ENCODE assay signal across 9 cellular contexts in the genomic region with DNA sequence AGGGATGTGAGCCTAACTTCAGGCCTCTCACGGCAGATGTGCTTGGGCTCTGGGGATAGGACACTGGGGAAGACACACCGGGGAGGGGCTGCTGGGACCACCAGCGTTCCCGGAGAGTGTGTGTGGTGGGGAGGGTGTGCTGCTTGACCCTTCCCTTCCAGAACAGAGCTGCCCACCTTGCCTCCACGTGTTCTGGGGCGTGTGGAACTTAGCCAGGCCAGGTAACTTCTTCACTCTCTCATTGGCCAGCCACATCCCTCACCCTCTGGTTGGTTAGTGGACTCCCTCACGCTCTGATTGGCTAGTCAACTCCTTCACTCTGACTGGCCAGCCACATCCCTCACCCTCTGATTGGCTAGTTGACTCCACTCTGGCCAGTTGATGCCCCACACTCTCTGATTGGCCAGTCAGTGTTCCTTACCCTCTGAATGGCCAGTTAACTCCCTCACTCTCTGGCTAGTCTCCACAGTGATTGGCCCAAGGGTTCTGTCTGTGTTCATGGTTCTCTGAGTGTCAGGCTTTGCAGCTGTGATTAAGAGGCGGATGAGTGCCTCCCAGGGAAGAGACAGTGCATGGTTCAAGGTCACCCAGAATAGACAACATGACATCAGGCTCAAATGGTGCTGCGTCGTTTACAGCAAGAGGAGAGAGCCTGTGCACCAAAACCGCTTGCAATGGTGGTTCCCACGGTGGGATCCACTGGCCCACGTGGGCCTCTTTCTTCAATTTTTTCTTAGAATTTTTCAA. TPM values are rescaled to one million over a fixed set of nuclear protein-coding genes. Genes with fewer than 3 reads are reported as not detected.
DNase-seq lines count a peak whose midpoint lies in the region; ATAC-seq and TF ChIP-seq lines count a peak whose summit lies in the region.
"Had no signal": no experiment of that assay in that cellular context is flagged by ENCODE, and none has a peak within 500 bp of the region (broad histone marks: within the 10 kb centered on the region; RNA-seq: fewer than 3 reads in every experiment).

No MANE protein-coding gene starts in this region.

- H3K36me3 Mint-ChIP-seq in CD4-positive, alpha-beta T cell (ENCODE audit: low read depth): no peaks in the 10 kb centered on the region

- H3K36me3 ChIP-seq in heart right ventricle (no peaks in the 10 kb centered on the region), right atrium auricular region (no peaks in the 10 kb centered on the region), uterus (no peaks in the 10 kb centered on the region)

- H3K27me3 ChIP-seq in heart right ventricle: no peaks in the 10 kb centered on the region
- H3K27me3 ChIP-seq in right atrium auricular region: no peaks in the 10 kb centered on the region
- H3K27me3 ChIP-seq in uterus: no peaks in the 10 kb centered on the region
- H3K27me3 ChIP-seq in CD4-positive, alpha-beta T cell (ENCODE audit: control insufficient read depth, insufficient read depth, low read length): no peaks in the 10 kb centered on the region

- H3K27ac ChIP-seq in heart right ventricle (no peak overlapping the region), right atrium auricular region (no peak overlapping the region), uterus (no peak overlapping the region)
- H3K27ac ChIP-seq in CD4-positive, alpha-beta T cell (ENCODE audit: low read depth, low read length): no peak overlapping the region
- H3K27ac ChIP-seq: SK-N-MC had no signal

- no peaks in the 10 kb centered on the region for H3K4me1 ChIP-seq in heart right ventricle
- H3K4me1 ChIP-seq in right atrium auricular region: no peaks in the 10 kb centered on the region
- no peaks in the 10 kb centered on the region for H3K4me1 ChIP-seq in uterus

- WGBS in heart right ventricle, 2 donors: 78 to 87% methylated on average over 13 of the region's 13 CpGs

- DNase-seq in heart right ventricle (no peak), right atrium auricular region (ENCODE audit: low spot score) (no peak), germinal center (ENCODE audit: low spot score) (peak; percentile 60), uterus (no peak)
- no peak for DNase-seq in CD4-positive, alpha-beta T cell

- H3K27me3 Mint-ChIP-seq in CD4-positive, alpha-beta T cell: no peaks in the 10 kb centered on the region

- no peak overlapping the region for H3K4me3 Mint-ChIP-seq in CD4-positive, alpha-beta T cell

- TF ChIP-seq POLR2A in Raji (IDR thresholded peaks at IDR 0.05; ENCODE audit: insufficient read depth, low read depth, low read length) (peak; percentile 57), uterus (IDR thresholded peaks at IDR 0.05) (no peak)

- POLR2A ChIA-PET in CD4-positive, alpha-beta T cell (lab: Charles Lee): no interaction called here

- no peak overlapping the region for H3K4me3 ChIP-seq in heart right ventricle
- H3K4me3 ChIP-seq in right atrium auricular region: no peak overlapping the region
- no peak overlapping the region for H3K4me3 ChIP-seq in uterus
- H3K4me3 ChIP-seq: SK-N-MC had no signal

- intact Hi-C loops in heart right ventricle (cut with DNase I) (loop anchor here in 1 of 10 donors (10.0 kb wide), 1 partner anchor 127 kb away; no protein-coding TSS in a partner anchor), uterus (cut with DNase I; ENCODE audit: low total_unique reads) (no loop called here)
- intact Hi-C loops in CD4-positive, alpha-beta T cell (cut with DNase I, micrococcal nuclease): no loop called here

- no peaks in the 10 kb centered on the region for H3K9me3 Mint-ChIP-seq in CD4-positive, alpha-beta T cell

- TF ChIP-seq CTCF in heart right ventricle (IDR thresholded peaks at IDR 0.05) (no peak), right atrium auricular region (IDR thresholded peaks at IDR 0.05) (no peak), uterus (IDR thresholded peaks at IDR 0.05) (no peak)
- no peak for TF ChIP-seq CTCF in CD4-positive, alpha-beta T cell (IDR thresholded peaks at IDR 0.05)

- H3K27ac Mint-ChIP-seq in CD4-positive, alpha-beta T cell: no peak overlapping the region

- ATAC-seq in heart right ventricle (peak in 7 of 8 donors; percentile 8 to 55 (median 38)), GM21619 (IDR thresholded peaks at IDR 0.05; ENCODE audit: unreplicated experiment) (no peak), GM18870 (IDR thresholded peaks at IDR 0.05; ENCODE audit: unreplicated experiment) (no peak)
- ATAC-seq in CD4-positive, alpha-beta T cell (ENCODE audit: poor library complexity): no peak

- CTCF ChIA-PET in CD4-positive, alpha-beta T cell (lab: Charles Lee): interaction anchor here (2.0 kb wide), 1 partner anchor 180 kb away, joined by 4 read pairs; no protein-coding TSS in a partner anchor

- H3K4me1 Mint-ChIP-seq in CD4-positive, alpha-beta T cell (ENCODE audit: low read depth): no peaks in the 10 kb centered on the region

- H3K9me3 ChIP-seq in heart right ventricle (no peaks in the 10 kb centered on the region), right atrium auricular region (no peaks in the 10 kb centered on the region), uterus (no peaks in the 10 kb centered on the region)
- no peaks in the 10 kb centered on the region for H3K9me3 ChIP-seq in CD4-positive, alpha-beta T cell (ENCODE audit: control insufficient read depth, low read length)

RNA-seq across cellular contexts. Expression of gene TMEM235, which starts 10.0 kb away (rescaled TPM):
- not detected for total RNA-seq in heart right ventricle
- polyA plus RNA-seq in heart right ventricle: not detected
- not detected for total RNA-seq in right atrium auricular region
- not detected for total RNA-seq in uterus
- not detected for total RNA-seq in CD4-positive, alpha-beta T cell

RNA-seq across cellular contexts. Expression of gene BIRC5, which starts 27.4 kb away (rescaled TPM):
- total RNA-seq in heart right ventricle (1 to 10 TPM in 3 of 10 donors, under 1 TPM in 5, not detected in 2; 0.13 to 7.6 (median 0.79) TPM), right atrium auricular region (1 to 10 TPM in 1 of 2 donors, not detected in 1; 3.7 TPM), uterus (10 to 100 TPM in 2 of 4 donors, not detected in 2; 26.3 to 29.7 TPM)
- under 1 TPM; 0.22 to 0.28 TPM for polyA plus RNA-seq in heart right ventricle
- total RNA-seq in CD4-positive, alpha-beta T cell: under 1 TPM; 0.39 to 0.41 TPM

RNA-seq across cellular contexts. Expression of gene AFMID, which starts 54.3 kb away (rescaled TPM):
- total RNA-seq in heart right ventricle: 10 to 100 TPM; 23.7 to 42.4 (median 28.7) TPM
- 10 to 100 TPM; 13.0 to 17.3 TPM for polyA plus RNA-seq in heart right ventricle
- total RNA-seq in right atrium auricular region: 10 to 100 TPM; 28.6 to 35.3 TPM
- 10 to 100 TPM; 21.2 to 38.4 (median 23.7) TPM for total RNA-seq in uterus
- under 1 TPM; 0.42 to 0.60 TPM for total RNA-seq in CD4-positive, alpha-beta T cell

RNA-seq across cellular contexts. Expression of gene TK1, which starts 54.6 kb away (rescaled TPM):
- total RNA-seq in heart right ventricle (10 to 100 TPM in 1 of 10 donors, 1 to 10 TPM in 4, under 1 TPM in 5; 0.33 to 12.7 (median 0.91) TPM), right atrium auricular region (1 to 10 TPM; 2.2 TPM), uterus (10 to 100 TPM in 1 of 4 donors, 1 to 10 TPM in 1, not detected in 2; 1.4 to 40.8 TPM)
- polyA plus RNA-seq in heart right ventricle: 1 to 10 TPM; 1.6 to 2.6 TPM
- under 1 TPM; 0.78 to 0.88 TPM for total RNA-seq in CD4-positive, alpha-beta T cell

Comparison
In these comparisons a context has a peak if more than half of its experiments do, and no peak if none do; other contexts are left out.
1. ATAC-seq: peak in heart right ventricle (7 of 8); none in CD4-positive, alpha-beta T cell (single experiment), GM21619 (single experiment) and GM18870 (single experiment).
2. RNA of gene AFMID, which starts 54.3 kb away (total RNA-seq): 28.6 to 35.3 TPM in right atrium auricular region, 23.7 to 42.4 TPM in heart right ventricle and 21.2 to 38.4 TPM in uterus; 0.42 to 0.60 TPM in CD4-positive, alpha-beta T cell; every median in the first group is over 10 times any median in the second.